In the genomic region with DNA sequence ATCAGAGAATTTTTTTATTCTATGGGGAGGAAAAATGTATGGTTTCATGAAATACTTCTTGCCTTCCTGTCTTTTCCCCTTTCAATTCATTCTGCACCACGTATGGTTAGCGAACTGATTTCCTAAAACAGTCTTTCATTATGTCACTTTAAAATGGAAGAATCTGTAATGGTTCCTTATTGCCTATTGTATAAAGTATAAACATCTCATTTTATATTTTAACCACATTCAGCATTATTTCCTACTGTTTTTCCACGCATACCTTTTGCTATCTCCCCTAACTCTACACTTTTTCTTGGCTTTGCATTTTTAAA, we compare ENCODE assay signal across 9 cellular contexts.
DNase-seq lines count a peak whose midpoint lies in the region; ATAC-seq and TF ChIP-seq lines count a peak whose summit lies in the region.
"Had no signal": no experiment of that assay in that cellular context is flagged by ENCODE, and none has a peak within 500 bp of the region (broad histone marks: within the 10 kb centered on the region; RNA-seq: fewer than 3 reads in every experiment).

No MANE protein-coding gene starts in this region.

- peaks cover 20% of the 10 kb centered on the region for H3K4me1 Mint-ChIP-seq in stimulated activated memory B cell treated with anti-CD40 and anti-IgM and Interleukin-4, amounts not matched to agents 10 μg/mL and 1 μg/mL and 100 μg/mL, for 72 hours

- no peak for TF ChIP-seq POLR2A in prostate gland (IDR thresholded peaks at IDR 0.05)

- no peaks in the 10 kb centered on the region for H3K36me3 Mint-ChIP-seq in stimulated activated memory B cell treated with anti-CD40 and anti-IgM and Interleukin-4, amounts not matched to agents 10 μg/mL and 1 μg/mL and 100 μg/mL, for 72 hours

- DNase-seq in left ventricle myocardium superior (no peak), prostate gland (ENCODE audit: low spot score) (no peak), NCI-H146 (lab: John Stamatoyannopoulos, UW) (no peak)
- DNase-seq: activated effector memory CD4-positive, alpha-beta T cell treated with anti-CD3 and anti-CD28 coated beads, Interleukin-2, amount 50 U/mL, for 16 hours had no signal

- no peaks in the 10 kb centered on the region for H3K4me1 ChIP-seq in prostate gland (replicated peaks)

- H3K27me3 ChIP-seq in prostate gland (replicated peaks; ENCODE audit: insufficient read depth) = no peaks in the 10 kb centered on the region

- no peaks in the 10 kb centered on the region for H3K27me3 Mint-ChIP-seq in stimulated activated memory B cell treated with anti-CD40 and anti-IgM and Interleukin-4, amounts not matched to agents 10 μg/mL and 1 μg/mL and 100 μg/mL, for 72 hours

- H3K9me3 Mint-ChIP-seq in stimulated activated memory B cell treated with anti-CD40 and anti-IgM and Interleukin-4, amounts not matched to agents 10 μg/mL and 1 μg/mL and 100 μg/mL, for 72 hours = no peaks in the 10 kb centered on the region

- H3K9me3 ChIP-seq in prostate gland = no peaks in the 10 kb centered on the region

- no peak overlapping the region for H3K27ac ChIP-seq in prostate gland

- peak overlapping the region; percentile 46 for H3K4me3 Mint-ChIP-seq in stimulated activated memory B cell treated with anti-CD40 and anti-IgM and Interleukin-4, amounts not matched to agents 10 μg/mL and 1 μg/mL and 100 μg/mL, for 72 hours

- 79% methylated on average over 3 of the region's 3 CpGs for whole genome bisulfite sequencing in prostate gland

- intact Hi-C loops in left ventricle myocardium superior (cut with micrococcal nuclease) (no loop called here), prostate gland (cut with DNase I) (loop anchor here (5.0 kb wide), 1 partner anchor 231 kb away; a partner anchor contains a TSS)

- ATAC-seq in HG02885 (IDR thresholded peaks at IDR 0.05; ENCODE audit: poor library complexity, unreplicated experiment) (peak; percentile 11), left ventricle myocardium superior (peak; percentile 30), GM18519 (IDR thresholded peaks at IDR 0.05; ENCODE audit: low FRiP score, unreplicated experiment) (no peak), GM18868 (IDR thresholded peaks at IDR 0.05; ENCODE audit: unreplicated experiment) (no peak)
- no peak for ATAC-seq in stimulated activated memory B cell treated with anti-CD40 and anti-IgM and Interleukin-4, amounts not matched to agents 10 μg/mL and 1 μg/mL and 100 μg/mL, for 72 hours

- no peak for TF ChIP-seq CTCF in WI38 (IDR thresholded peaks at IDR 0.05; ENCODE audit: low read depth, low read length)
- no peak for TF ChIP-seq CTCF in prostate gland (IDR thresholded peaks at IDR 0.05)

- H3K4me3 ChIP-seq in WI38 (ENCODE audit: low read depth, low read length) (peak overlapping the region; percentile 37), prostate gland (peak overlapping the region in 1 of 2 donors; percentile 7)

- H3K27ac Mint-ChIP-seq in stimulated activated memory B cell treated with anti-CD40 and anti-IgM and Interleukin-4, amounts not matched to agents 10 μg/mL and 1 μg/mL and 100 μg/mL, for 72 hours = peak overlapping the region; percentile 52

- no peaks in the 10 kb centered on the region for H3K36me3 ChIP-seq in prostate gland

Comparison
In these comparisons a context has a peak if more than half of its experiments do, and no peak if none do; other contexts are left out.
1. ATAC-seq: peak in HG02885 (single experiment) and left ventricle myocardium superior (single experiment); none in stimulated activated memory B cell treated with anti-CD40 and anti-IgM and Interleukin-4, amounts not matched to agents 10 μg/mL and 1 μg/mL and 100 μg/mL, for 72 hours (single experiment), GM18519 (single experiment) and GM18868 (single experiment).